In the genomic region with DNA sequence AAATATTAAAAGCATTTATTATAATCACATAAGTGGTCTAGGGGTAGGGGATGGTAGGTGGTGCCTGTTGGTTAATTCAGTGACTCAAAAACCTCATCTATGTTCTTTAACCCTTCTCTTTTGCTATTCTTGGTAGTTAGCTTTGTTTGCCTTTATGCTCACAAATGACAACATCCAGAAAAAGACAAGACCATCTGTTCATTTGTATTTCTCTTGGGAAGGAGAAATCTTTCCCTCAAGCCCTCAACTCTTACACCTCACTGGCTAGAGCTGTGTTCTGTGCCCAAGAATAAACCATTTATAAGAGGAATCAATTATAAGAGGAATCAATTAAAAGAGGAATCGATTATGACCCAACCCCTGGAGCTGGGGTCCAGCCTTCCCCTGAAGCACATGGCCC, we compare ENCODE assay signal across 25 cellular contexts.
"Had no signal": no experiment of that assay in that cellular context is flagged by ENCODE, and none has a peak within 500 bp of the region (broad histone marks: within the 10 kb centered on the region; RNA-seq: fewer than 3 reads in every experiment).

No MANE protein-coding gene starts in this region.

- H3K27ac ChIP-seq: left lung, ovary, right atrium auricular region, right lobe of liver, testis, thyroid gland, transverse colon, upper lobe of left lung, vagina had no signal

- ATAC-seq: left colon; left lung; natural killer cell treated with Interleukin-12 subunit alpha and Interleukin-12 subunit beta and Interleukin-15 and Interleukin-18, amount 100 ng/mL, for 72 hours; right lobe of liver; stimulated activated memory B cell treated with anti-CD40 and anti-IgM and Interleukin-4, amounts not matched to agents 10 μg/mL and 1 μg/mL and 100 μg/mL, for 72 hours; stimulated activated naive CD8-positive, alpha-beta T cell treated with anti-CD3 and anti-CD28 coated beads, Interleukin-15, amount 100 ng/mL, for 72 hours had no signal

- H3K36me3 Mint-ChIP-seq: mesothelial cell of epicardium; naive B cell; natural killer cell treated with Interleukin-12 subunit alpha and Interleukin-12 subunit beta and Interleukin-15 and Interleukin-18, amount 100 ng/mL, for 72 hours; stimulated activated memory B cell treated with anti-CD40 and anti-IgM and Interleukin-4, amounts not matched to agents 10 μg/mL and 1 μg/mL and 100 μg/mL, for 72 hours had no signal

- H3K27ac Mint-ChIP-seq: mesothelial cell of epicardium; naive B cell; natural killer cell treated with Interleukin-12 subunit alpha and Interleukin-12 subunit beta and Interleukin-15 and Interleukin-18, amount 100 ng/mL, for 72 hours; progenitor cell of endocrine pancreas; stimulated activated memory B cell treated with anti-CD40 and anti-IgM and Interleukin-4, amounts not matched to agents 10 μg/mL and 1 μg/mL and 100 μg/mL, for 72 hours; stimulated activated naive CD8-positive, alpha-beta T cell treated with anti-CD3 and anti-CD28 coated beads, Interleukin-15, amount 100 ng/mL, for 72 hours had no signal

- H3K4me3 ChIP-seq: left lung, lung, ovary, right atrium auricular region, right lobe of liver, smooth muscle cell, testis, thyroid gland, transverse colon, upper lobe of left lung, vagina had no signal

- H3K4me1 ChIP-seq: left lung, right atrium auricular region, right lobe of liver, testis, thyroid gland, transverse colon, upper lobe of left lung, vagina had no signal

- H3K27me3 Mint-ChIP-seq: naive B cell; progenitor cell of endocrine pancreas; stimulated activated memory B cell treated with anti-CD40 and anti-IgM and Interleukin-4, amounts not matched to agents 10 μg/mL and 1 μg/mL and 100 μg/mL, for 72 hours; stimulated activated naive CD8-positive, alpha-beta T cell treated with anti-CD3 and anti-CD28 coated beads, Interleukin-15, amount 100 ng/mL, for 72 hours had no signal

- H3K9me3 Mint-ChIP-seq: naive B cell; natural killer cell treated with Interleukin-12 subunit alpha and Interleukin-12 subunit beta and Interleukin-15 and Interleukin-18, amount 100 ng/mL, for 72 hours; stimulated activated memory B cell treated with anti-CD40 and anti-IgM and Interleukin-4, amounts not matched to agents 10 μg/mL and 1 μg/mL and 100 μg/mL, for 72 hours; stimulated activated naive CD8-positive, alpha-beta T cell treated with anti-CD3 and anti-CD28 coated beads, Interleukin-15, amount 100 ng/mL, for 72 hours had no signal

- H3K4me1 Mint-ChIP-seq: mesothelial cell of epicardium; naive B cell; stimulated activated memory B cell treated with anti-CD40 and anti-IgM and Interleukin-4, amounts not matched to agents 10 μg/mL and 1 μg/mL and 100 μg/mL, for 72 hours; stimulated activated naive CD8-positive, alpha-beta T cell treated with anti-CD3 and anti-CD28 coated beads, Interleukin-15, amount 100 ng/mL, for 72 hours had no signal

- H3K27me3 ChIP-seq: left lung, ovary, right atrium auricular region, right lobe of liver, testis, thyroid gland, transverse colon, upper lobe of left lung, vagina had no signal

- DNase-seq: kidney; left colon; left lung; mesendoderm; naive B cell; ovary; right lobe of liver; stimulated activated CD4-positive, alpha-beta T cell treated with anti-CD3 and anti-CD28 coated beads, Interleukin-1b, Interleukin-23, amount 100 ng/mL, for 48 hours; stimulated activated CD4-positive, alpha-beta T cell treated with anti-CD3 and anti-CD28 coated beads, Interleukin-2, amount 100 ng/mL, for 48 hours; stimulated activated CD4-positive, alpha-beta T cell treated with anti-CD3 and anti-CD28 coated beads, Interleukin-4, amount 100 ng/mL, for 4 hours; stimulated activated CD8-positive, alpha-beta memory T cell treated with anti-CD3 and anti-CD28 coated beads, Interleukin-4, amount 100 ng/mL, for 48 hours; stimulated activated naive CD4-positive, alpha-beta T cell treated with Interleukin-2 at 50 U/mL for 16 hours; stimulated activated naive CD8-positive, alpha-beta T cell treated with anti-CD3 and anti-CD28 coated beads, Interleukin-15, amount 100 ng/mL, for 72 hours; testis; thyroid gland; transverse colon; upper lobe of left lung had no signal

- H3K36me3 ChIP-seq: left lung, ovary, right atrium auricular region, right lobe of liver, thyroid gland, transverse colon, upper lobe of left lung, vagina had no signal

- H3K9me3 ChIP-seq: left lung, ovary, right atrium auricular region, right lobe of liver, testis, thyroid gland, transverse colon, upper lobe of left lung, vagina had no signal

- H3K4me3 Mint-ChIP-seq: mesothelial cell of epicardium; naive B cell; natural killer cell treated with Interleukin-12 subunit alpha and Interleukin-12 subunit beta and Interleukin-15 and Interleukin-18, amount 100 ng/mL, for 72 hours; stimulated activated memory B cell treated with anti-CD40 and anti-IgM and Interleukin-4, amounts not matched to agents 10 μg/mL and 1 μg/mL and 100 μg/mL, for 72 hours; stimulated activated naive CD8-positive, alpha-beta T cell treated with anti-CD3 and anti-CD28 coated beads, Interleukin-15, amount 100 ng/mL, for 72 hours had no signal
